1 cellular context compared by ENCODE assay signal in the genomic region with DNA sequence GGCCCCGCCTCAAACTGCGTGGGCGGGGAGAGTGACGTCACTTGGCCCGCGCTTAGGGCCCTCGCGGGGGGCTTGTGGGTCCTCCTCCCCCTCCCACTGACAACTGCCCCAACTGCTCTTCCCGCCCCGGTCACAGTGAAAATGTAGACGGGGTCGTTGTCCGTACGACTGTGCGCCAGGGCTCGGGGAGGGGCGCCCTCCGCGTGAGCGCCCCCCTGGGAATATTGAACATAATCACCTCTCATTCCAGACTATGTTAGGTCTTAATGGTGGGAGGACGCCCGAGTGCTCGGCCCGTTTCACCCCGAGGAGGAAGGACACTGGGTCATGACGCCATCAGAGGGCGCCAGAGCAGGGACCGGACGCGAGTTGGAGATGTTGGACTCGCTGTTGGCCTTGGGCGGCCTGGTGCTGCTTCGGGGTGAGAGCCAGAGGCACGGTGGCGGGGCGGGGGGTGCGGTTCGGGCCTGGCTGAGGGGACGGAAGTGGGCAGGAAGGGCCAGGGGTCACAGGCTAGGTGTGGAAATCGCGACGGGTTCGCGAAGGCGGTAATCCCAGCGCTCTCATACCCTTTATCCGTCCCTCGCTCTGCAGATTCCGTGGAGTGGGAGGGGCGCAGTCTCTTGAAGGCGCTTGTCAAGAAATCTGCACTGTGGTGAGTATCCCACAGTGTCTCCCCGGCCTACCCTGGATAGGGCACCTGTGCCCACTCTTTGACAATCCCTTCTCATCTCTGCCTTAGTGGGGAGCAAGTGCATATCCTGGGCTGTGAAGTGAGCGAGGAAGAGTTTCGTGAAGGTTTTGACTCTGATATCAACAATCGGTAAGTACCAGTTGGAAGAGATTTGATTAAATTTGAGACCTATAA.
TF ChIP-seq lines count a peak whose summit lies in the region.

TSS of gene ELP5 (plus strand) at position 40 of the 868 bp plus-strand sequence. CDS start at position 376, 336 bp downstream.

TF ChIP-seq in HepG2, 621 proteins besides CTCF, POLR2A, EP300 and RAD21 (continued from another document):
- TF ChIP-seq ZNF709 (CRISPR knock-in tag; IDR thresholded peaks at IDR 0.05) (peak; percentile 68; the same call in 1 of the 2 replicates), KLF15 (CRISPR knock-in tag; IDR thresholded peaks at IDR 0.05; ENCODE audit: borderline replicate concordance) (0 out of 2 replicates have a peak, but pooled peaks have one; percentile 62), SP2 (CRISPR knock-in tag; IDR thresholded peaks at IDR 0.05) (peak; percentile 48; the same call in 1 of the 2 replicates), ZNF30 (CRISPR knock-in tag; IDR thresholded peaks at IDR 0.05) (no peak), ZNF777 (CRISPR knock-in tag; IDR thresholded peaks at IDR 0.05) (peak; percentile 69), HNRNPH1 (optimal IDR thresholded peaks at IDR 0.05; ENCODE audit: low read depth, low read length) (peak; percentile 77), NCOR1 (IDR thresholded peaks at IDR 0.05; ENCODE audit: borderline replicate concordance, low read length) (no peak), CAMTA2 (CRISPR knock-in tag; IDR thresholded peaks at IDR 0.05; ENCODE audit: borderline replicate concordance) (peak; percentile 92), HOXD1 (CRISPR knock-in tag; IDR thresholded peaks at IDR 0.05) (peak; percentile 53), ZNF451 (CRISPR knock-in tag; IDR thresholded peaks at IDR 0.05) (no peak), TBL1XR1 (IDR thresholded peaks at IDR 0.05; ENCODE audit: borderline replicate concordance, low read length, partially characterized antibody) (peak; percentile 28), TEAD3 (CRISPR knock-in tag; optimal IDR thresholded peaks at IDR 0.05; ENCODE audit: borderline replicate concordance) (no peak), RXRB (CRISPR knock-in tag; IDR thresholded peaks at IDR 0.05; ENCODE audit: borderline replicate concordance) (peak; percentile 77), ATF3 (CRISPR knock-in tag; IDR thresholded peaks at IDR 0.05) (peak; percentile 2; the same call in 1 of the 2 replicates), SIX4 (CRISPR knock-in tag; IDR thresholded peaks at IDR 0.05) (no peak; the same call in 1 of the 2 replicates), TARDBP (CRISPR knock-in tag; IDR thresholded peaks at IDR 0.05) (peak; percentile 88; the same call in 1 of the 2 replicates), ZMYM4 (CRISPR knock-in tag; IDR thresholded peaks at IDR 0.05) (peak; percentile 60; the same call in 1 of the 2 replicates), ZNF513 (CRISPR knock-in tag; conservative IDR thresholded peaks at IDR 0.05) (no peak), ESRRA (CRISPR knock-in tag; IDR thresholded peaks at IDR 0.05; ENCODE audit: low read depth) (peak; percentile 88), NKX3-1 (CRISPR knock-in tag; IDR thresholded peaks at IDR 0.05) (peak; percentile 16; the same call in 1 of the 2 replicates), ZNF143 (CRISPR knock-in tag; IDR thresholded peaks at IDR 0.05) (peak; percentile 70), BATF2 (CRISPR knock-in tag; IDR thresholded peaks at IDR 0.05) (no peak), ZSCAN5A (CRISPR knock-in tag; IDR thresholded peaks at IDR 0.05; ENCODE audit: borderline replicate concordance) (no peak), ZNF232 (CRISPR knock-in tag; IDR thresholded peaks at IDR 0.05; ENCODE audit: borderline replicate concordance) (peak; percentile 3; the same call in 1 of the 2 replicates), ZNF703 (CRISPR knock-in tag; IDR thresholded peaks at IDR 0.05; ENCODE audit: borderline replicate concordance) (no peak), ZBTB14 (CRISPR knock-in tag; IDR thresholded peaks at IDR 0.05) (no peak; the same call in 1 of the 2 replicates), ZSCAN29 (CRISPR knock-in tag; conservative IDR thresholded peaks at IDR 0.05) (0 out of 2 replicates have a peak, but pooled peaks have one; percentile 53), ZNF556 (CRISPR knock-in tag; IDR thresholded peaks at IDR 0.05; ENCODE audit: borderline replicate concordance) (peak; percentile 84; the same call in 1 of the 2 replicates), MXD3 (CRISPR knock-in tag; IDR thresholded peaks at IDR 0.05) (peak; percentile 48), ZNF17 (CRISPR knock-in tag; IDR thresholded peaks at IDR 0.05) (no peak), POGZ (CRISPR knock-in tag; IDR thresholded peaks at IDR 0.05) (peak; percentile 85), SNAI1 (CRISPR knock-in tag; IDR thresholded peaks at IDR 0.05; ENCODE audit: borderline replicate concordance) (no peak), BRD4 (CRISPR knock-in tag; IDR thresholded peaks at IDR 0.05) (peak; percentile 81), TCF12 (IDR thresholded peaks at IDR 0.05) (no peak), TCF12 (CRISPR knock-in tag; IDR thresholded peaks at IDR 0.05) (no peak), ZNF136 (CRISPR knock-in tag; IDR thresholded peaks at IDR 0.05; ENCODE audit: low read depth) (0 out of 2 replicates have a peak, but pooled peaks have one; percentile 17), ARNT (IDR thresholded peaks at IDR 0.05) (no peak), ZNF607 (CRISPR knock-in tag; IDR thresholded peaks at IDR 0.05; ENCODE audit: borderline replicate concordance) (peak; percentile 92), SUZ12 (IDR thresholded peaks at IDR 0.05; ENCODE audit: low read depth, low read length) (no peak), ZNF543 (CRISPR knock-in tag; IDR thresholded peaks at IDR 0.05) (peak; percentile 81), SIN3B (IDR thresholded peaks at IDR 0.05; ENCODE audit: low read length) (peak; percentile 82; the same call in 1 of the 2 replicates), ZBTB7A (CRISPR knock-in tag; IDR thresholded peaks at IDR 0.05) (peak; percentile 68; the same call in 1 of the 2 replicates), ZMYM3 (CRISPR knock-in tag; IDR thresholded peaks at IDR 0.05) (peak; percentile 74), CREBL2 (CRISPR knock-in tag; IDR thresholded peaks at IDR 0.05; ENCODE audit: borderline replicate concordance) (no peak), MXI1 (IDR thresholded peaks at IDR 0.05; ENCODE audit: borderline replicate concordance, low read depth, low read length) (peak; percentile 84; the same call in 2 of the 3 replicates), ZBTB7B (CRISPR knock-in tag; IDR thresholded peaks at IDR 0.05) (peak; percentile 85), KMT2B (CRISPR knock-in tag; IDR thresholded peaks at IDR 0.05) (peak; percentile 73; the same call in 1 of the 2 replicates), BCL6 (CRISPR knock-in tag; IDR thresholded peaks at IDR 0.05) (no peak), SAP130 (CRISPR knock-in tag; IDR thresholded peaks at IDR 0.05; ENCODE audit: low read depth) (peak; percentile 96), ZNF235 (CRISPR knock-in tag; IDR thresholded peaks at IDR 0.05; ENCODE audit: borderline replicate concordance) (0 out of 2 replicates have a peak, but pooled peaks have one; percentile 73), ZNF83 (CRISPR knock-in tag; IDR thresholded peaks at IDR 0.05; ENCODE audit: borderline replicate concordance) (no peak), HDAC2 (CRISPR knock-in tag; IDR thresholded peaks at IDR 0.05) (peak; percentile 64; the same call in 1 of the 2 replicates), AKAP8 (CRISPR knock-in tag; IDR thresholded peaks at IDR 0.05) (no peak; the same call in 1 of the 2 replicates), YEATS2 (CRISPR knock-in tag; IDR thresholded peaks at IDR 0.05; ENCODE audit: borderline replicate concordance) (peak; percentile 74), ERF (CRISPR knock-in tag; IDR thresholded peaks at IDR 0.05) (no peak; the same call in 1 of the 2 replicates), THAP7 (CRISPR knock-in tag; IDR thresholded peaks at IDR 0.05) (no peak), ATAD3A (CRISPR knock-in tag; IDR thresholded peaks at IDR 0.05) (no peak)
- TF ChIP-seq, protein P1, sequence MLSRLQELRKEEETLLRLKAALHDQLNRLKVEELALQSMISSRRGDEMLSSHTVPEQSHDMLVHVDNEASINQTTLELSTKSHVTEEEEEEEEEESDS (CRISPR knock-in tag; IDR thresholded peaks at IDR 0.05; ENCODE audit: borderline replicate concordance), result no peak
- TF ChIP-seq, protein P2, sequence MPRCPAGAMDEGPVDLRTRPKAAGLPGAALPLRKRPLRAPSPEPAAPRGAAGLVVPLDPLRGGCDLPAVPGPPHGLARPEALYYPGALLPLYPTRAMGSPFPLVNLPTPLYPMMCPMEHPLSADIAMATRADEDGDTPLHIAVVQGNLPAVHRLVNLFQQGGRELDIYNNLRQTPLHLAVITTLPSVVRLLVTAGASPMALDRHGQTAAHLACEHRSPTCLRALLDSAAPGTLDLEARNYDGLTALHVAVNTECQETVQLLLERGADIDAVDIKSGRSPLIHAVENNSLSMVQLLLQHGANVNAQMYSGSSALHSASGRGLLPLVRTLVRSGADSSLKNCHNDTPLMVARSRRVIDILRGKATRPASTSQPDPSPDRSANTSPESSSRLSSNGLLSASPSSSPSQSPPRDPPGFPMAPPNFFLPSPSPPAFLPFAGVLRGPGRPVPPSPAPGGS (CRISPR knock-in tag; IDR thresholded peaks at IDR 0.05), result no peak
- TF ChIP-seq, protein P3, sequence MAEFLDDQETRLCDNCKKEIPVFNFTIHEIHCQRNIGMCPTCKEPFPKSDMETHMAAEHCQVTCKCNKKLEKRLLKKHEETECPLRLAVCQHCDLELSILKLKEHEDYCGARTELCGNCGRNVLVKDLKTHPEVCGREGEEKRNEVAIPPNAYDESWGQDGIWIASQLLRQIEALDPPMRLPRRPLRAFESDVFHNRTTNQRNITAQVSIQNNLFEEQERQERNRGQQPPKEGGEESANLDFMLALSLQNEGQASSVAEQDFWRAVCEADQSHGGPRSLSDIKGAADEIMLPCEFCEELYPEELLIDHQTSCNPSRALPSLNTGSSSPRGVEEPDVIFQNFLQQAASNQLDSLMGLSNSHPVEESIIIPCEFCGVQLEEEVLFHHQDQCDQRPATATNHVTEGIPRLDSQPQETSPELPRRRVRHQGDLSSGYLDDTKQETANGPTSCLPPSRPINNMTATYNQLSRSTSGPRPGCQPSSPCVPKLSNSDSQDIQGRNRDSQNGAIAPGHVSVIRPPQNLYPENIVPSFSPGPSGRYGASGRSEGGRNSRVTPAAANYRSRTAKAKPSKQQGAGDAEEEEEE (CRISPR knock-in tag; IDR thresholded peaks at IDR 0.05; ENCODE audit: borderline replicate concordance), result no peak
